In genomic region chr2:70828115-70828514, GRCh38 we compare ENCODE assay signal across 22 cellular contexts. TPM values are rescaled to one million over a fixed set of nuclear protein-coding genes. Genes with fewer than 3 reads are reported as not detected.
DNase-seq lines count a peak whose midpoint lies in the region; ATAC-seq, FAIRE-seq and TF ChIP-seq lines count a peak whose summit lies in the region.
"Had no signal": no experiment of that assay in that cellular context is flagged by ENCODE, and none has a peak within 500 bp of the region (broad histone marks: within the 10 kb centered on the region; RNA-seq: fewer than 3 reads in every experiment).

No MANE protein-coding gene starts in this region.

- no peaks in the 10 kb centered on the region for H3K36me3 ChIP-seq in MM.1S (replicated peaks; ENCODE audit: insufficient read depth, low read length)
- H3K36me3 ChIP-seq in endothelial cell of umbilical vein (ENCODE audit: control insufficient read depth in 2 of 2, extremely low read depth in 1 of 2, insufficient read depth in 2 of 2, low read length in 2 of 2) = no peaks in the 10 kb centered on the region
- no peaks in the 10 kb centered on the region for H3K36me3 ChIP-seq in upper lobe of right lung
- H3K36me3 ChIP-seq: BLaER1, SJSA1 had no signal

- DNase-seq in NCI-H82 (lab: John Stamatoyannopoulos, UW) (peak; percentile 9), NCI-H82 treated with DMSO at 0.1 percent for 48 hours (lab: John Stamatoyannopoulos, UW; ENCODE audit: unreplicated experiment) (no peak), MM.1S (peak; percentile 12), endothelial cell of umbilical vein (ENCODE audit: low read depth, low spot score) (peak; percentile 42), upper lobe of right lung (peak; percentile 40), HuH-7 (ENCODE audit: low spot score) (no peak), NCI-H2196 treated with DMSO at 0.1 percent for 48 hours (lab: John Stamatoyannopoulos, UW; ENCODE audit: unreplicated experiment) (no peak)
- DNase-seq: CD4-positive, alpha-beta memory T cell; GDM1; NCI-H1048; NCI-H1694; NCI-H2081 treated with DMSO at 0.1 percent for 48 hours; NCI-H2227 treated with DMSO at 0.1 percent for 48 hours; NCI-H510A treated with DMSO at 0.1 percent for 48 hours; PC-9 had no signal

- H3K9me3 ChIP-seq in MM.1S (replicated peaks; ENCODE audit: insufficient read depth, low read length) (no peaks in the 10 kb centered on the region), endothelial cell of umbilical vein (replicated peaks; ENCODE audit: control insufficient read depth, insufficient read depth, low read length) (no peaks in the 10 kb centered on the region), upper lobe of right lung (no peaks in the 10 kb centered on the region)
- H3K9me3 ChIP-seq: BLaER1, SJSA1 had no signal

- ATAC-seq in upper lobe of right lung = no peak

- CTCF ChIA-PET in endothelial cell of umbilical vein (lab: Charles Lee) = interaction anchor here (0.8 to 1.7 kb wide), 4 partner anchors 39 to 150 kb away, joined by 3 to 13 read pairs (median 6); partner anchors contain the start of gene FIGLA

- H3K79me2 ChIP-seq in MM.1S (ENCODE audit: low read length) = no peaks in the 10 kb centered on the region
- H3K79me2 ChIP-seq in endothelial cell of umbilical vein (ENCODE audit: control insufficient read depth, insufficient read depth, low read length) = no peaks in the 10 kb centered on the region

- TF ChIP-seq CTCF in MM.1S (IDR thresholded peaks at IDR 0.05; ENCODE audit: low read length) (no peak), endothelial cell of umbilical vein (IDR thresholded peaks at IDR 0.05; ENCODE audit: extremely low read depth in 1 of 2, insufficient read depth in 1 of 2, low read depth in 1 of 2, low read length in 2 of 2) (no peak), upper lobe of right lung (IDR thresholded peaks at IDR 0.05) (no peak)

- H2AFZ ChIP-seq in MM.1S (ENCODE audit: low read length) (no peak overlapping the region), endothelial cell of umbilical vein (ENCODE audit: low read depth, low read length) (peak overlapping the region; percentile 86)
- H2AFZ ChIP-seq: PC-9 had no signal

- intact Hi-C loops in endothelial cell of umbilical vein (cut with micrococcal nuclease) (loop anchor here (2.0 kb wide), 1 partner anchor 469 kb away; no protein-coding TSS in a partner anchor), upper lobe of right lung (cut with DNase I) (no loop called here)

- H4K20me1 ChIP-seq in MM.1S (ENCODE audit: insufficient read depth, low read length) (no peaks in the 10 kb centered on the region), endothelial cell of umbilical vein (replicated peaks; ENCODE audit: control insufficient read depth, extremely low read depth, insufficient read depth, low read length) (no peaks in the 10 kb centered on the region)
- H4K20me1 ChIP-seq: BLaER1 had no signal

- H3K9ac ChIP-seq in MM.1S (ENCODE audit: low read length) = no peak overlapping the region
- no peak overlapping the region for H3K9ac ChIP-seq in endothelial cell of umbilical vein (replicated peaks; ENCODE audit: extremely low read depth, insufficient read depth, low read length)
- H3K9ac ChIP-seq: BLaER1 had no signal

- no peaks in the 10 kb centered on the region for H3K9me1 ChIP-seq in endothelial cell of umbilical vein (replicated peaks; ENCODE audit: control insufficient read depth, extremely low read depth, insufficient read depth, low read length)

- no TSS peak for BruUV-seq in endothelial cell of umbilical vein (replicated peaks; lab: Mats Ljungman, UMichigan)

- H3K27me3 ChIP-seq in MM.1S (replicated peaks; ENCODE audit: insufficient read depth, low read length) = no peaks in the 10 kb centered on the region
- H3K27me3 ChIP-seq in endothelial cell of umbilical vein (ENCODE audit: control insufficient read depth in 2 of 2, insufficient read depth in 2 of 2, low read length in 2 of 2) = no peaks in the 10 kb centered on the region
- H3K27me3 ChIP-seq in upper lobe of right lung = no peaks in the 10 kb centered on the region
- H3K27me3 ChIP-seq: BLaER1, SJSA1 had no signal

- H3K4me3 ChIP-seq in MM.1S (ENCODE audit: low read length) (no peak overlapping the region), endothelial cell of umbilical vein (replicated peaks in 1 of 3; ENCODE audit: insufficient read depth in 1 of 3, low read depth in 1 of 3, low read length in 3 of 3) (no peak overlapping the region), upper lobe of right lung (no peak overlapping the region)
- H3K4me3 ChIP-seq: BLaER1, PC-9, SJSA1 had no signal

- dilution Hi-C loops in endothelial cell of umbilical vein (cut with MboI; ENCODE audit: extremely low pct_ligation_motif_present, low sequenced_read_pairs) = no loop called here

- POLR2A ChIA-PET in endothelial cell of umbilical vein (lab: Charles Lee) = no interaction called here

- H3K27ac ChIP-seq in MM.1S (ENCODE audit: low read length) = no peak overlapping the region
- H3K27ac ChIP-seq in endothelial cell of umbilical vein (ENCODE audit: insufficient read depth, low read depth, low read length) = peak overlapping the region; percentile 87
- H3K27ac ChIP-seq in upper lobe of right lung = no peak overlapping the region
- H3K27ac ChIP-seq: BLaER1, PC-9, SJSA1 had no signal

- TF ChIP-seq POLR2A in endothelial cell of umbilical vein (IDR thresholded peaks at IDR 0.05; ENCODE audit: low read depth, low read length) = no peak

- no peaks in the 10 kb centered on the region for H3F3A ChIP-seq in MM.1S (ENCODE audit: insufficient read depth, low read length)

- H3K4me2 ChIP-seq in MM.1S (ENCODE audit: low read depth, low read length) (no peak overlapping the region), endothelial cell of umbilical vein (ENCODE audit: insufficient read depth, low read length) (no peak overlapping the region)
- H3K4me2 ChIP-seq: BLaER1, PC-9 had no signal

- H3K4me1 ChIP-seq in MM.1S (ENCODE audit: low read length) (no peaks in the 10 kb centered on the region), endothelial cell of umbilical vein (ENCODE audit: control insufficient read depth, extremely low read depth, insufficient read depth, low read length) (peaks cover 20% of the 10 kb centered on the region), upper lobe of right lung (no peaks in the 10 kb centered on the region)
- H3K4me1 ChIP-seq: SJSA1 had no signal

- H3K9me2 ChIP-seq in MM.1S (replicated peaks; ENCODE audit: insufficient read depth, low read length) = no peaks in the 10 kb centered on the region

- FAIRE-seq in endothelial cell of umbilical vein (lab: Jason Lieb, UNC) = peak; percentile 33

TF ChIP-seq in endothelial cell of umbilical vein, 7 proteins besides CTCF, POLR2A, EP300 and RAD21:
- no peak for TF ChIP-seq MAX (IDR thresholded peaks at IDR 0.05; ENCODE audit: insufficient read depth, insufficient read length)
- TF ChIP-seq MYC (IDR thresholded peaks at IDR 0.05; ENCODE audit: low read depth, low read length) = no peak
- no peak for TF ChIP-seq FOS (IDR thresholded peaks at IDR 0.05; ENCODE audit: borderline replicate concordance, insufficient read depth, low read length)
- no peak for TF ChIP-seq JUN (IDR thresholded peaks at IDR 0.05; ENCODE audit: borderline replicate concordance, insufficient read depth, insufficient read length, low read depth)
- no peak for TF ChIP-seq POLR2AphosphoS5 (IDR thresholded peaks at IDR 0.05; ENCODE audit: insufficient read depth, low read depth, low read length)
- no peak for TF ChIP-seq GATA2 (IDR thresholded peaks at IDR 0.05; ENCODE audit: insufficient read depth, insufficient read length, low read depth, low read length)
- TF ChIP-seq EZH2 (IDR thresholded peaks at IDR 0.05; ENCODE audit: borderline replicate concordance, low read depth, low read length, severe bottlenecking) = no peak

RNA-seq across cellular contexts. Expression of gene CD207, which starts 7.5 kb away (rescaled TPM):
- not detected in 2 replicates for total RNA-seq in endothelial cell of umbilical vein
- not detected in 2 replicates for polyA plus RNA-seq in endothelial cell of umbilical vein
- not detected in 2 replicates for polyA plus RNA-seq in endothelial cell of umbilical vein (2011; cell fraction: cytosol; rRNA removed)
- polyA plus RNA-seq in endothelial cell of umbilical vein (2011; cell fraction: nucleus; rRNA removed) = 0.07 TPM in 1 of 2 replicates, not detected in the other
- polyA plus RNA-seq in endothelial cell of umbilical vein (2012) = not detected in 2 replicates
- not detected in 2 replicates for polyA minus RNA-seq in endothelial cell of umbilical vein
- not detected for polyA minus RNA-seq in endothelial cell of umbilical vein (2011; cell fraction: cytosol; rRNA and poly(A)+ RNA removed)
- not detected in 2 replicates for polyA minus RNA-seq in endothelial cell of umbilical vein (2011; cell fraction: nucleus; rRNA and poly(A)+ RNA removed)
- total RNA-seq in upper lobe of right lung = 3.6 TPM
- total RNA-seq: CD4-positive, alpha-beta memory T cell; Daoy; HT-29; IMR-90; M059J; PC-9; SJSA1 had no signal
- polyA plus RNA-seq: CD4-positive, alpha-beta memory T cell; IMR-90 had no signal

RNA-seq across cellular contexts. Expression of gene CLEC4F, which starts 7.7 kb away (rescaled TPM):
- total RNA-seq in endothelial cell of umbilical vein (not detected in 2 replicates), upper lobe of right lung (1.2 TPM)
- not detected in 2 replicates for polyA plus RNA-seq in endothelial cell of umbilical vein
- not detected in 2 replicates for polyA plus RNA-seq in endothelial cell of umbilical vein (2011; cell fraction: cytosol; rRNA removed)
- 0.07 TPM in 1 of 2 replicates, not detected in the other for polyA plus RNA-seq in endothelial cell of umbilical vein (2011; cell fraction: nucleus; rRNA removed)
- polyA plus RNA-seq in endothelial cell of umbilical vein (2012) = not detected in 2 replicates
- polyA minus RNA-seq in endothelial cell of umbilical vein = not detected in 2 replicates
- not detected for polyA minus RNA-seq in endothelial cell of umbilical vein (2011; cell fraction: cytosol; rRNA and poly(A)+ RNA removed)
- polyA minus RNA-seq in endothelial cell of umbilical vein (2011; cell fraction: nucleus; rRNA and poly(A)+ RNA removed) = not detected in 2 replicates
- total RNA-seq: CD4-positive, alpha-beta memory T cell; Daoy; HT-29; IMR-90; M059J; PC-9; SJSA1 had no signal
- polyA plus RNA-seq: CD4-positive, alpha-beta memory T cell; IMR-90 had no signal

RNA-seq across cellular contexts. Expression of gene FIGLA, which starts 37.7 kb away (rescaled TPM):
- total RNA-seq in endothelial cell of umbilical vein = not detected in 2 replicates
- polyA plus RNA-seq in endothelial cell of umbilical vein = not detected in 2 replicates
- not detected in 2 replicates for polyA plus RNA-seq in endothelial cell of umbilical vein (2011; cell fraction: cytosol; rRNA removed)
- polyA plus RNA-seq in endothelial cell of umbilical vein (2011; cell fraction: nucleus; rRNA removed) = not detected in 2 replicates
- not detected in 2 replicates for polyA plus RNA-seq in endothelial cell of umbilical vein (2012)
- not detected in 2 replicates for polyA minus RNA-seq in endothelial cell of umbilical vein
- not detected for polyA minus RNA-seq in endothelial cell of umbilical vein (2011; cell fraction: cytosol; rRNA and poly(A)+ RNA removed)
- not detected in 2 replicates for polyA minus RNA-seq in endothelial cell of umbilical vein (2011; cell fraction: nucleus; rRNA and poly(A)+ RNA removed)
- not detected for total RNA-seq in upper lobe of right lung
- total RNA-seq: A673; CD4-positive, alpha-beta memory T cell; Daoy; HT-29; IMR-90; M059J; PC-9; SJSA1 had no signal
- polyA plus RNA-seq: CD4-positive, alpha-beta memory T cell; IMR-90 had no signal

Comparison
In these comparisons a context has a peak if more than half of its experiments do, and no peak if none do; other contexts are left out.
1. DNase-seq: peak in NCI-H82 (single experiment), MM.1S (single experiment), endothelial cell of umbilical vein (single experiment) and upper lobe of right lung (single experiment); none in NCI-H82 treated with DMSO at 0.1 percent for 48 hours (single experiment), HuH-7 (single experiment) and NCI-H2196 treated with DMSO at 0.1 percent for 48 hours (single experiment).